22 cellular contexts compared by ENCODE assay signal in genomic region chr12:16155938-16156337, GRCh38.
DNase-seq lines count a peak whose midpoint lies in the region; TF ChIP-seq lines count a peak whose summit lies in the region.
"Had no signal": no experiment of that assay in that cellular context is flagged by ENCODE, and none has a peak within 500 bp of the region (broad histone marks: within the 10 kb centered on the region; RNA-seq: fewer than 3 reads in every experiment).

No MANE protein-coding gene starts in this region.

- no peak overlapping the region for H3K27ac ChIP-seq in neuronal stem cell (replicated peaks; ENCODE audit: low read length)
- H3K27ac ChIP-seq: RWPE1 had no signal

- no peak overlapping the region for H3K4me2 ChIP-seq in neuronal stem cell (ENCODE audit: insufficient read depth, low read length, poor library complexity, severe bottlenecking)
- H3K4me2 ChIP-seq: SK-N-SH had no signal

- H3K4me3 ChIP-seq in fibroblast of mammary gland (ENCODE audit: control insufficient read depth, low read depth, low read length) (no peak overlapping the region), neuronal stem cell (ENCODE audit: low read length in 2 of 2) (no peak overlapping the region)
- H3K4me3 ChIP-seq: GM12878 had no signal

- H3K9me3 ChIP-seq in neuronal stem cell (replicated peaks in 1 of 2; ENCODE audit: control insufficient read depth in 2 of 2, insufficient read depth in 1 of 2, low read depth in 1 of 2, low read length in 2 of 2): no peaks in the 10 kb centered on the region
- H3K9me3 ChIP-seq: SK-N-SH had no signal

- no peak for TF ChIP-seq CTCF in fibroblast of mammary gland (conservative IDR thresholded peaks at IDR 0.05; ENCODE audit: control insufficient read depth, insufficient read depth, low read depth, low read length)

- H2AK5ac ChIP-seq in neuronal stem cell (ENCODE audit: low read depth, low read length): no peak overlapping the region

- WGBS in neuronal stem cell (ENCODE audit: extremely low coverage in 2 of 2, insufficient read length in 2 of 2, insufficient replicate concordance in 1 of 2), 2 donors: no CpG with 5 or more reads among the region's 1 CpG

- peak; percentile 26 for DNase-seq in NCI-H1105 treated with DMSO at 0.1 percent for 48 hours (lab: John Stamatoyannopoulos, UW)
- no peak for DNase-seq in NCI-H1105 (lab: John Stamatoyannopoulos, UW)
- DNase-seq in AML-193 (lab: John Stamatoyannopoulos, UW): peak; percentile 69 to 70
- peak; percentile 36 for DNase-seq in NCI-H69 (lab: John Stamatoyannopoulos, UW)
- DNase-seq in fibroblast of mammary gland (ENCODE audit: low read depth): peak; percentile 28
- no peak for DNase-seq in neuronal stem cell (ENCODE audit: low spot score)
- no peak for DNase-seq in effector CD4-positive, alpha-beta T cell
- no peak for DNase-seq in stimulated activated CD4-positive, alpha-beta T cell treated with anti-CD3 and anti-CD28 coated beads, Interleukin-2, amount 100 ng/mL, for 48 hours
- DNase-seq: CD4-positive, CD25-positive, alpha-beta regulatory T cell; COR-L47; DND-41; H9; HFFc6; MM.1S; NCI-H1694; NCI-H2081; NCI-H526; NK-92 treated with Interleukin-12 subunit alpha and Interleukin-12 subunit beta, amount 100 ng/mL, for 24 hours; SIG-M5; SK-N-SH had no signal

- no peak overlapping the region for H4K8ac ChIP-seq in neuronal stem cell (ENCODE audit: low read depth, low read length)

- no peak overlapping the region for H2BK12ac ChIP-seq in neuronal stem cell (ENCODE audit: low read length)

- no peaks in the 10 kb centered on the region for H3K4me1 ChIP-seq in neuronal stem cell (ENCODE audit: control insufficient read depth in 2 of 2, insufficient read depth in 1 of 2, low read depth in 1 of 2, low read length in 2 of 2)

- H2BK15ac ChIP-seq in neuronal stem cell (ENCODE audit: low read length): no peak overlapping the region

- no peaks in the 10 kb centered on the region for H3K79me1 ChIP-seq in neuronal stem cell (ENCODE audit: low read depth, low read length)

- no peak overlapping the region for H3K9ac ChIP-seq in neuronal stem cell (ENCODE audit: low read depth, low read length, poor library complexity)
- H3K9ac ChIP-seq: SK-N-SH had no signal

- H3K36me3 ChIP-seq in neuronal stem cell (replicated peaks in 1 of 2; ENCODE audit: control insufficient read depth in 2 of 2, insufficient read depth in 2 of 2, low read length in 2 of 2): no peaks in the 10 kb centered on the region

- H4K91ac ChIP-seq in neuronal stem cell (ENCODE audit: low read depth, low read length, poor library complexity): no peak overlapping the region

- H3K27me3 ChIP-seq in neuronal stem cell (ENCODE audit: control insufficient read depth in 3 of 3, insufficient read depth in 3 of 3, low read depth in 1 of 3, low read length in 3 of 3): no peaks in the 10 kb centered on the region

- no peak overlapping the region for H3K18ac ChIP-seq in neuronal stem cell (ENCODE audit: low read length)

- H3K23ac ChIP-seq in neuronal stem cell (ENCODE audit: low read depth, low read length, poor library complexity): no peak overlapping the region

- H2BK5ac ChIP-seq in neuronal stem cell (ENCODE audit: low read length): no peak overlapping the region

- no peak overlapping the region for H2AFZ ChIP-seq in neuronal stem cell (ENCODE audit: low read length)

- H3K14ac ChIP-seq in neuronal stem cell (ENCODE audit: low read length): no peak overlapping the region

- H3K4ac ChIP-seq in neuronal stem cell (ENCODE audit: low read length): no peak overlapping the region

- H2BK120ac ChIP-seq in neuronal stem cell (ENCODE audit: low read depth, low read length): no peak overlapping the region

Comparison
In these comparisons a context has a peak if more than half of its experiments do, and no peak if none do; other contexts are left out.
1. DNase-seq: peak in NCI-H1105 treated with DMSO at 0.1 percent for 48 hours (single experiment), AML-193 (2 of 2), NCI-H69 (single experiment) and fibroblast of mammary gland (single experiment); none in NCI-H1105 (single experiment), neuronal stem cell (single experiment), effector CD4-positive, alpha-beta T cell (single experiment) and stimulated activated CD4-positive, alpha-beta T cell treated with anti-CD3 and anti-CD28 coated beads, Interleukin-2, amount 100 ng/mL, for 48 hours (0 of 2).